Comparison of ENCODE assay signal across 5 cellular contexts in genomic region chr1:57327946-57328345, GRCh38.
"Had no signal": no experiment of that assay in that cellular context is flagged by ENCODE, and none has a peak within 500 bp of the region (broad histone marks: within the 10 kb centered on the region; RNA-seq: fewer than 3 reads in every experiment).

No MANE protein-coding gene starts in this region.

- H3K27ac ChIP-seq: HL-60 had no signal

- H3K4me3 ChIP-seq: K562 had no signal

- DNase-seq: IMR-90, KBM-7, KG1 had no signal
